13 cellular contexts compared by ENCODE assay signal in the genomic region with DNA sequence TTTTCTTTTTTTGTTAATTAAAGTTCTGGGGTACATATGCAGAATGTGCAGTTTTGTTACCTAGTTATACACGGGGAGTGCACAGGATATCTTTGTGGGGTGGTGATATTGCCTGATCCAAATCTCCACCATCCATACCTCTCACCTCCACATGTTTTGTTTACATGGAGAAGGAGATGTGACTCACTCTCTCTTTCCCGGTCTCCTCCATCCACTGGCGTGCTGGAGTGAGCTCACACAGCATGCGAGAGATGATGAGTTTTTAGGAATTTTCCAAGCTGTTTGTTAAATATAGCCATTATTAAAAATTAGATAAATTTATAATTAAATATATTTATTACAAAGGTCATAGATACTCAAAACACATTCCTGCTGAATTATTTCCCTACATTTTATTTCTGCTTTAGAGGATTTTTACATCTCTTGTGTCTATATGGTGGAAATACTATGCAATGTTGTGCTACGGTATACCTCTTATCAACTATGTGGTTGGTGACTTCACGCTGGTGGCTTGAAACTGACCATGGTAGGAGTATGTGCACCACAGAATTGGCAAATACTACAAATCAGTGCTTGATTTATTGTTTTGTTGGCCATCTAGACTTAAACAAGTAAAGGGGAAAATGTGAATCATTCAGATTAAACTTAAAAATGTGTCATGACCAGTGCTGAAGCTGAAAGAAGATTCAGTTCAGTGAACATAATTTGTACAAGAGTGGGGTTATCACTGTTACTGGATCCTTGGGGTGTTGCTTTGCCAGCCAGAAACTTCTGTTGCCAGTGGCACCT.
DNase-seq lines count a peak whose midpoint lies in the region; ATAC-seq and TF ChIP-seq lines count a peak whose summit lies in the region.
"Had no signal": no experiment of that assay in that cellular context is flagged by ENCODE, and none has a peak within 500 bp of the region (broad histone marks: within the 10 kb centered on the region; RNA-seq: fewer than 3 reads in every experiment).

No MANE protein-coding gene starts in this region.

- DNase-seq in AG08395 (ENCODE audit: low spot score) = peak; percentile 47
- DNase-seq in IMR-90 = peak; percentile 69
- peak; percentile 5 for DNase-seq in brain microvascular endothelial cell
- DNase-seq in kidney glomerular epithelial cell (lab: John Stamatoyannopoulos, UW) = peak; percentile 40
- no peak for DNase-seq in dorsolateral prefrontal cortex
- DNase-seq in glutamatergic neuron = no peak
- DNase-seq: activated gamma-delta T cell, hypothalamus had no signal

- in situ Hi-C loops in IMR-90 (cut with MboI; ENCODE audit: low sequenced_read_pairs) (no loop called here), brain microvascular endothelial cell (cut with HindIII; ENCODE audit: low pct_ligation_motif_present, low sequenced_read_pairs) (no loop called here)

- no peak overlapping the region for H3K27ac Mint-ChIP-seq in glutamatergic neuron (ENCODE audit: unreplicated experiment)
- H3K27ac Mint-ChIP-seq: neural progenitor cell had no signal

- H3K36me3 Mint-ChIP-seq in glutamatergic neuron (ENCODE audit: unreplicated experiment) = peaks cover 4% of the 10 kb centered on the region

- H3K9ac ChIP-seq in IMR-90 (ENCODE audit: low read depth, low read length) = no peak overlapping the region
- H3K9ac ChIP-seq: neural progenitor cell had no signal

- dilution Hi-C loops in IMR-90 (cut with HindIII; ENCODE audit: low sequenced_read_pairs, unreplicated experiment) = no loop called here

- no peak overlapping the region for H4K91ac ChIP-seq in IMR-90 (ENCODE audit: insufficient read depth, low read depth, low read length)

- H3K36me3 ChIP-seq in IMR-90 (ENCODE audit: control insufficient read depth, insufficient read depth, low read length) (no peaks in the 10 kb centered on the region), brain microvascular endothelial cell (replicated peaks) (no peaks in the 10 kb centered on the region)
- H3K36me3 ChIP-seq: cardiac muscle cell, neural progenitor cell had no signal

- peaks cover 2% of the 10 kb centered on the region for H3K9me3 Mint-ChIP-seq in glutamatergic neuron (ENCODE audit: unreplicated experiment)

- no peak overlapping the region for H2BK120ac ChIP-seq in IMR-90 (ENCODE audit: low read depth, low read length)

- H3K14ac ChIP-seq in IMR-90 (replicated peaks; ENCODE audit: low read depth, low read length) = no peak overlapping the region

- TF ChIP-seq RAD21 in IMR-90 (IDR thresholded peaks at IDR 0.05; ENCODE audit: low read length) = no peak

- no peak overlapping the region for H3K4me3 Mint-ChIP-seq in glutamatergic neuron (ENCODE audit: unreplicated experiment)
- H3K4me3 Mint-ChIP-seq: neural progenitor cell had no signal

- no peak overlapping the region for H3K4ac ChIP-seq in IMR-90 (ENCODE audit: low read depth, low read length)

- no peak overlapping the region for H2BK15ac ChIP-seq in IMR-90 (ENCODE audit: low read depth, low read length)

- ATAC-seq in IMR-90 (ENCODE audit: low read depth) (peak; percentile 51; the same call in 1 of the 2 replicates), HG03565 (IDR thresholded peaks at IDR 0.05; ENCODE audit: unreplicated experiment) (no peak), HG02610 (IDR thresholded peaks at IDR 0.05; ENCODE audit: unreplicated experiment) (no peak)

- no peak overlapping the region for H3K56ac ChIP-seq in IMR-90 (ENCODE audit: extremely low read depth, insufficient read depth, low read length)

- H3K4me1 Mint-ChIP-seq in glutamatergic neuron (ENCODE audit: low read depth, unreplicated experiment) = peaks cover 5% of the 10 kb centered on the region
- H3K4me1 Mint-ChIP-seq: neural progenitor cell had no signal

- no peak overlapping the region for H2BK20ac ChIP-seq in IMR-90 (ENCODE audit: low read depth, low read length)

- H4K8ac ChIP-seq in IMR-90 (ENCODE audit: low read depth in 2 of 2, low read length in 2 of 2) = no peak overlapping the region

- H3K18ac ChIP-seq in IMR-90 (ENCODE audit: low read depth, low read length) = no peak overlapping the region

- no peak overlapping the region for H2AFZ ChIP-seq in IMR-90 (replicated peaks; ENCODE audit: low read length, poor library complexity)
- H2AFZ ChIP-seq: neural progenitor cell had no signal

- H2BK5ac ChIP-seq in IMR-90 (ENCODE audit: low read depth, low read length, poor library complexity, severe bottlenecking) = no peak overlapping the region

- TF ChIP-seq CTCF in IMR-90 (conservative IDR thresholded peaks at IDR 0.05; ENCODE audit: low read depth, low read length) (no peak), brain microvascular endothelial cell (IDR thresholded peaks at IDR 0.05; ENCODE audit: low read depth, low read length, missing control alignments) (no peak), dorsolateral prefrontal cortex (IDR thresholded peaks at IDR 0.05 in 54 of 56, conservative IDR thresholded peaks at IDR 0.05 in 2 of 56; ENCODE audit: low read depth in 1 of 56, partially characterized antibody in 56 of 56) (no peak), glutamatergic neuron (IDR thresholded peaks at IDR 0.05; ENCODE audit: partially characterized antibody, unreplicated experiment) (no peak)

- no peak overlapping the region for H3K23ac ChIP-seq in IMR-90 (ENCODE audit: low read depth, low read length)

- H4K5ac ChIP-seq in IMR-90 (ENCODE audit: low read depth, low read length) = no peak overlapping the region

- H3K4me1 ChIP-seq in IMR-90 (ENCODE audit: control insufficient read depth, insufficient read depth, low read length) = peaks cover 1% of the 10 kb centered on the region; the same call in 1 of the 2 replicates
- H3K4me1 ChIP-seq: neural progenitor cell had no signal

- no peak overlapping the region for H2AK5ac ChIP-seq in IMR-90 (ENCODE audit: low read depth, low read length)

- BruUV-seq in IMR-90 (replicated peaks; lab: Mats Ljungman, UMichigan) = no TSS peak

- H3K27ac ChIP-seq in IMR-90 (ENCODE audit: insufficient read depth, low read length) = no peak overlapping the region
- no peak overlapping the region for H3K27ac ChIP-seq in brain microvascular endothelial cell
- H3K27ac ChIP-seq in dorsolateral prefrontal cortex = no peak overlapping the region
- H3K27ac ChIP-seq: cardiac muscle cell, HL-60, neural progenitor cell had no signal

- H3K4me2 ChIP-seq in IMR-90 (ENCODE audit: low read depth, low read length) = no peak overlapping the region
- H3K4me2 ChIP-seq: neural progenitor cell had no signal

- CTCF ChIA-PET in IMR-90 (lab: Yijun Ruan, JAX) = no interaction called here

- H3K27me3 Mint-ChIP-seq in glutamatergic neuron (ENCODE audit: unreplicated experiment) = peaks cover 5% of the 10 kb centered on the region

- H3K4me3 ChIP-seq in IMR-90 (ENCODE audit: insufficient read depth, low read depth, low read length) (no peak overlapping the region), brain microvascular endothelial cell (ENCODE audit: low read depth, low read length) (no peak overlapping the region), dorsolateral prefrontal cortex (no peak overlapping the region)
- H3K4me3 ChIP-seq: cardiac muscle cell, neural progenitor cell had no signal

- no CpG with 5 or more reads among the region's 6 CpGs for WGBS in IMR-90 (ENCODE audit: extremely low coverage in 2 of 2, insufficient read length in 1 of 2), 2 experiments

- peaks cover 3% of the 10 kb centered on the region; the same call in 1 of the 2 replicates for H3K27me3 ChIP-seq in IMR-90 (ENCODE audit: control insufficient read depth, insufficient read depth, low read length)
- H3K27me3 ChIP-seq in brain microvascular endothelial cell (replicated peaks) = no peaks in the 10 kb centered on the region
- H3K27me3 ChIP-seq in dorsolateral prefrontal cortex = peaks cover 0 to 4% (median 0%) of the 10 kb centered on the region in 45 donors
- H3K27me3 ChIP-seq: cardiac muscle cell, neural progenitor cell had no signal

- H3K79me1 ChIP-seq in IMR-90 (ENCODE audit: low read depth in 1 of 2, low read length in 2 of 2) = no peaks in the 10 kb centered on the region

- H2AK9ac ChIP-seq in IMR-90 (replicated peaks; ENCODE audit: low read depth, low read length, poor library complexity) = no peak overlapping the region

- H3K9me3 ChIP-seq in IMR-90 (ENCODE audit: control insufficient read depth, insufficient read depth, low read length) = no peaks in the 10 kb centered on the region

- POLR2A ChIA-PET in IMR-90 (lab: Charles Lee; ENCODE audit: unreplicated experiment) = no interaction called here

- no peak for TF ChIP-seq POLR2A in IMR-90 (IDR thresholded peaks at IDR 0.05; ENCODE audit: low read depth, low read length)

- intact Hi-C loops in IMR-90 (cut with micrococcal nuclease) = no loop called here
- intact Hi-C loops in dorsolateral prefrontal cortex (cut with DNase I) = no loop called here

- H4K20me1 ChIP-seq in IMR-90 (ENCODE audit: insufficient read depth, low read length) = no peaks in the 10 kb centered on the region

- no peaks in the 10 kb centered on the region; the same call in 1 of the 2 replicates for H3K9me1 ChIP-seq in IMR-90 (ENCODE audit: insufficient read depth, low read length)

TF ChIP-seq in IMR-90, 13 proteins besides CTCF, POLR2A, EP300 and RAD21:
- peak; percentile 44 for TF ChIP-seq CEBPB (IDR thresholded peaks at IDR 0.05; ENCODE audit: low read depth, low read length)
- TF ChIP-seq, protein P1, sequence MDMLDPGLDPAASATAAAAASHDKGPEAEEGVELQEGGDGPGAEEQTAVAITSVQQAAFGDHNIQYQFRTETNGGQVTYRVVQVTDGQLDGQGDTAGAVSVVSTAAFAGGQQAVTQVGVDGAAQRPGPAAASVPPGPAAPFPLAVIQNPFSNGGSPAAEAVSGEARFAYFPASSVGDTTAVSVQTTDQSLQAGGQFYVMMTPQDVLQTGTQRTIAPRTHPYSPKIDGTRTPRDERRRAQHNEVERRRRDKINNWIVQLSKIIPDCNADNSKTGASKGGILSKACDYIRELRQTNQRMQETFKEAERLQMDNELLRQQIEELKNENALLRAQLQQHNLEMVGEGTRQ (IDR thresholded peaks at IDR 0.05; ENCODE audit: low read depth, low read length) = no peak
- no peak for TF ChIP-seq MAZ (IDR thresholded peaks at IDR 0.05; ENCODE audit: borderline replicate concordance, low read depth, low read length)
- TF ChIP-seq MAFK (IDR thresholded peaks at IDR 0.05; ENCODE audit: low read depth, low read length) = no peak
- TF ChIP-seq, protein P2, sequence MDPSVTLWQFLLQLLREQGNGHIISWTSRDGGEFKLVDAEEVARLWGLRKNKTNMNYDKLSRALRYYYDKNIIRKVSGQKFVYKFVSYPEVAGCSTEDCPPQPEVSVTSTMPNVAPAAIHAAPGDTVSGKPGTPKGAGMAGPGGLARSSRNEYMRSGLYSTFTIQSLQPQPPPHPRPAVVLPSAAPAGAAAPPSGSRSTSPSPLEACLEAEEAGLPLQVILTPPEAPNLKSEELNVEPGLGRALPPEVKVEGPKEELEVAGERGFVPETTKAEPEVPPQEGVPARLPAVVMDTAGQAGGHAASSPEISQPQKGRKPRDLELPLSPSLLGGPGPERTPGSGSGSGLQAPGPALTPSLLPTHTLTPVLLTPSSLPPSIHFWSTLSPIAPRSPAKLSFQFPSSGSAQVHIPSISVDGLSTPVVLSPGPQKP (IDR thresholded peaks at IDR 0.05; ENCODE audit: borderline replicate concordance, low read depth, low read length) = no peak
- TF ChIP-seq NFE2L2 (IDR thresholded peaks at IDR 0.05; ENCODE audit: low read depth, low read length) = no peak
- TF ChIP-seq MXI1 (IDR thresholded peaks at IDR 0.05; ENCODE audit: borderline replicate concordance, low read depth, low read length) = no peak
- no peak for TF ChIP-seq CHD1 (IDR thresholded peaks at IDR 0.05; ENCODE audit: low read depth, low read length)

Comparison
In these comparisons a context has a peak if more than half of its experiments do, and no peak if none do; other contexts are left out.
1. DNase-seq: peak in AG08395 (single experiment), IMR-90 (single experiment), brain microvascular endothelial cell (single experiment) and kidney glomerular epithelial cell (single experiment); none in dorsolateral prefrontal cortex (0 of 10) and glutamatergic neuron (single experiment).